Comparison of ENCODE assay signal across 8 cellular contexts in genomic region chr3:45145223-45145622, GRCh38. TPM values are rescaled to one million over a fixed set of nuclear protein-coding genes. Genes with fewer than 3 reads are reported as not detected.
A peak's percentile ranks its signal among the peaks of the same experiment; 100 is the strongest.
DNase-seq lines count a peak whose midpoint lies in the region; TF ChIP-seq lines count a peak whose summit lies in the region.

No MANE protein-coding gene starts in this region.

- peaks cover 6% of the 10 kb centered on the region for H3K4me1 ChIP-seq in adipocyte (ENCODE audit: control insufficient read depth, insufficient read depth, low read length)
- H3K4me1 ChIP-seq in suprapubic skin: peaks cover 45% of the 10 kb centered on the region

- intact Hi-C loops in activated CD4-positive, alpha-beta T cell treated with anti-CD3 and anti-CD28 coated beads, Interleukin-2, amount 10 ng/mL, durations not matched to agents 24 days and 14 days (cut with micrococcal nuclease): no loop called here

- DNase-seq in activated CD4-positive, alpha-beta T cell treated with anti-CD3 and anti-CD28 coated beads, Interleukin-2, amount 10 ng/mL, durations not matched to agents 24 days and 14 days: no peak
- DNase-seq in activated CD4-positive, alpha-beta T cell treated with anti-CD3 and anti-CD28 coated beads, Interleukin-2, amount 50 U/mL, for 1 hour: no peak
- DNase-seq in adipocyte (ENCODE audit: low read depth): no peak
- DNase-seq in kidney epithelial cell (ENCODE audit: low read depth): no peak
- no peak for DNase-seq in suprapubic skin (ENCODE audit: low spot score in 2 of 2)
- no peak for DNase-seq in stimulated activated CD4-positive, alpha-beta T cell treated with anti-CD3 and anti-CD28 coated beads, Interleukin-15, amount 100 ng/mL, for 24 hours
- no peak for DNase-seq in putamen (ENCODE audit: low spot score)
- no peak for DNase-seq in GF-D8 (lab: John Stamatoyannopoulos, UW)

- H3K9ac ChIP-seq in adipocyte (ENCODE audit: low read length): peak overlapping the region; percentile 61

- H3K4me3 Mint-ChIP-seq in activated CD4-positive, alpha-beta T cell treated with anti-CD3 and anti-CD28 coated beads, Interleukin-2, amount 10 ng/mL, durations not matched to agents 24 days and 14 days: peak overlapping the region; percentile 79

- peak overlapping the region; percentile 80 for H3K27ac ChIP-seq in suprapubic skin

- 4% methylated on average over 10 of the region's 15 CpGs for WGBS in suprapubic skin

- no peaks in the 10 kb centered on the region for H3K36me3 ChIP-seq in adipocyte (ENCODE audit: control insufficient read depth, insufficient read depth, low read length, severe bottlenecking)
- H3K36me3 ChIP-seq in kidney epithelial cell (ENCODE audit: control insufficient read depth, insufficient read depth, low read length): no peaks in the 10 kb centered on the region
- H3K36me3 ChIP-seq in suprapubic skin: no peaks in the 10 kb centered on the region

- peaks cover 3% of the 10 kb centered on the region for H3K36me3 Mint-ChIP-seq in activated CD4-positive, alpha-beta T cell treated with anti-CD3 and anti-CD28 coated beads, Interleukin-2, amount 10 ng/mL, durations not matched to agents 24 days and 14 days (ENCODE audit: low read depth)

- H3K4me3 ChIP-seq in adipocyte (ENCODE audit: low read length): peak overlapping the region; percentile 87
- peak overlapping the region; percentile 95 for H3K4me3 ChIP-seq in kidney epithelial cell (ENCODE audit: low read depth, low read length)
- peak overlapping the region; percentile 61 for H3K4me3 ChIP-seq in suprapubic skin

- peaks cover 3% of the 10 kb centered on the region for H3K27me3 ChIP-seq in adipocyte (replicated peaks; ENCODE audit: control insufficient read depth, insufficient read depth, low read length)
- H3K27me3 ChIP-seq in kidney epithelial cell (ENCODE audit: control insufficient read depth, insufficient read depth, low read length): no peaks in the 10 kb centered on the region
- peaks cover 20% of the 10 kb centered on the region for H3K27me3 ChIP-seq in suprapubic skin

- H3K9me3 ChIP-seq in adipocyte (ENCODE audit: control insufficient read depth, low read length) (no peaks in the 10 kb centered on the region), suprapubic skin (no peaks in the 10 kb centered on the region)

- no peak for TF ChIP-seq CTCF in kidney epithelial cell (IDR thresholded peaks at IDR 0.05; ENCODE audit: insufficient read depth, low read length, poor library complexity, severe bottlenecking)
- TF ChIP-seq CTCF in suprapubic skin (IDR thresholded peaks at IDR 0.05): no peak

- peaks cover 4% of the 10 kb centered on the region for H3K9me3 Mint-ChIP-seq in activated CD4-positive, alpha-beta T cell treated with anti-CD3 and anti-CD28 coated beads, Interleukin-2, amount 10 ng/mL, durations not matched to agents 24 days and 14 days

- peaks cover 19% of the 10 kb centered on the region for H3K4me1 Mint-ChIP-seq in activated CD4-positive, alpha-beta T cell treated with anti-CD3 and anti-CD28 coated beads, Interleukin-2, amount 10 ng/mL, durations not matched to agents 24 days and 14 days

- H3K27me3 Mint-ChIP-seq in activated CD4-positive, alpha-beta T cell treated with anti-CD3 and anti-CD28 coated beads, Interleukin-2, amount 10 ng/mL, durations not matched to agents 24 days and 14 days: peaks cover 67% of the 10 kb centered on the region

- TF ChIP-seq EP300 in suprapubic skin (IDR thresholded peaks at IDR 0.05): no peak

- no peak for TF ChIP-seq POLR2A in suprapubic skin (IDR thresholded peaks at IDR 0.05)

- H3K27ac Mint-ChIP-seq in activated CD4-positive, alpha-beta T cell treated with anti-CD3 and anti-CD28 coated beads, Interleukin-2, amount 10 ng/mL, durations not matched to agents 24 days and 14 days: no peak overlapping the region

RNA-seq across cellular contexts. Expression of gene CDCP1, which starts 1.0 kb away (rescaled TPM):
- 3.2 and 3.3 TPM in 2 replicates for total RNA-seq in activated CD4-positive, alpha-beta T cell treated with anti-CD3 and anti-CD28 coated beads, Interleukin-2, amount 10 ng/mL, durations not matched to agents 24 days and 14 days
- total RNA-seq in kidney epithelial cell (82.0 and 92.1 TPM in 2 replicates), suprapubic skin (10 to 100 TPM; 77.4 to 85.6 (median 80.3) TPM)

Comparison
In these comparisons a context has a peak if more than half of its experiments do, and no peak if none do; other contexts are left out.
1. RNA of gene CDCP1, which starts 1.0 kb away (total RNA-seq): 77.4 to 85.6 TPM in suprapubic skin and 82.0 to 92.1 TPM in kidney epithelial cell; 3.2 to 3.3 TPM in activated CD4-positive, alpha-beta T cell treated with anti-CD3 and anti-CD28 coated beads, Interleukin-2, amount 10 ng/mL, durations not matched to agents 24 days and 14 days; every median in the first group is over 10 times any median in the second.
2. Peak in every context shown above with its lines, with median percentiles within 50 percentile points of each other: H3K4me3 ChIP-seq.